In the genomic region with DNA sequence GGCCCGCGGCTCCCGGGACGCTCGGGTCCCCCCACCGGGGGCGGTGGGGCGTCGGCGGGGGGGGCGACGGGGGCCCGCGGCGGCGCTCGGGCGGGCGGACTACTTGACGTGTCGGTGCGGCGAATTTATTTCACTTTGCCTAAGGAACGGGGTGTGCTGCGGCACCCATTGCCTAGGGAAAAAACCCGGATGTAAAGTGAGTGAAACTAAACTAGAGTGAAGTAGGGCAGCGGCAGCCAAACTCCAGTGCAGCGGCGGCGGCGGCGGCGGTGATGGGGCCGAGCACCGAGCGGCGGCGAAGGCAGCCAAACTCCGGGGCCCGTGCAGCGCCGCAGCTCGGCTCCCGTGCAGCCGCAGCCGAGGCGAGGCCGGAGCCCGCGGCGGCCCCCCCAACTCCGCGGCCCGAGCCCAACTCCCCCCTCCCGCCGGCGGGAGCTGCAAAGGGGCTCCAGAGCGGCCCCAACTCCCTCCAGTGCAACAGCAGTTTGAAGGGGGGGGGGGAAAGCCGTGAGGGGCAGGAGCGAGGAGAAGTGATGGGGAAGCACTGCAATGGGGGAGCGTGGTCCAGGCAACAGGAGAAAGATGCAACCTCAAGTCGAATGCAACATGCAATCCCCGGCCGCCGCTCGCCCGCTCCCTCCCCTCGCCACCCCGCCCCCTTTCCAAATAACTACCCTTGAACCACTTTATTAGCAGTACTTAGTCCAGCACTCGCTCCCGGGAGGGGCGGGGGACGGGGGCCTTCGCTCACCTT, we compare ENCODE assay signal across 8 cellular contexts. TPM values are rescaled to one million over a fixed set of nuclear protein-coding genes. Genes with fewer than 3 reads are reported as not detected.
A peak's percentile ranks its signal among the peaks of the same experiment; 100 is the strongest.
DNase-seq lines count a peak whose midpoint lies in the region; TF ChIP-seq lines count a peak whose summit lies in the region.

No MANE protein-coding gene starts in this region.

- peak overlapping the region; percentile 94 for H3K9ac ChIP-seq in ES-I3 (ENCODE audit: low read depth, low read length)

- no peak for TF ChIP-seq EP300 in suprapubic skin (IDR thresholded peaks at IDR 0.05)

- DNase-seq in H7 (peak; percentile 81), M059J (ENCODE audit: low read depth) (peak; percentile 87), SIG-M5 treated with dmso at 0.1 percent for 504 hours (lab: John Stamatoyannopoulos, UW; ENCODE audit: unreplicated experiment) (peak; percentile 83), germinal center (ENCODE audit: low spot score) (peak; percentile 72), nucleus accumbens (lab: John Stamatoyannopoulos, UW) (peak in 52 of 56 donors; percentile 42 to 93 (median 80)), suprapubic skin (ENCODE audit: low spot score in 2 of 2) (peak; percentile 84 to 88)
- peak; percentile 77 for DNase-seq in activated naive CD4-positive, alpha-beta T cell treated with Interleukin-2 at 50 U/mL for 16 hours

- H3K4me3 ChIP-seq in H7 (ENCODE audit: insufficient read depth, low read depth, low read length) (peak overlapping the region; percentile 64), suprapubic skin (peak overlapping the region; percentile 95)

- WGBS in suprapubic skin: 2% methylated on average over 27 of the region's 74 CpGs

- TF ChIP-seq POLR2A in suprapubic skin (IDR thresholded peaks at IDR 0.05): no peak

- H3K27me3 ChIP-seq in H7 (ENCODE audit: control insufficient read depth, insufficient read depth, low read length) (no peaks in the 10 kb centered on the region), suprapubic skin (no peaks in the 10 kb centered on the region)

- no peak for TF ChIP-seq CTCF in suprapubic skin (IDR thresholded peaks at IDR 0.05)

- H3K36me3 ChIP-seq in ES-I3 (ENCODE audit: insufficient read depth, low read length) (no peaks in the 10 kb centered on the region), H7 (replicated peaks; ENCODE audit: control insufficient read depth, insufficient read depth, low read length) (no peaks in the 10 kb centered on the region), suprapubic skin (no peaks in the 10 kb centered on the region)

- H3K9me3 ChIP-seq in ES-I3 (ENCODE audit: control insufficient read depth, insufficient read depth, low read length) (no peaks in the 10 kb centered on the region), suprapubic skin (no peaks in the 10 kb centered on the region)

- H3K4me1 ChIP-seq in ES-I3 (ENCODE audit: insufficient read depth, low read length) (no peaks in the 10 kb centered on the region; the same call in 1 of the 2 replicates), suprapubic skin (peaks cover 28% of the 10 kb centered on the region)

- peak overlapping the region; percentile 96 for H3K27ac ChIP-seq in suprapubic skin

RNA-seq across cellular contexts. Expression of a gene that starts 0.6 kb away (rescaled TPM):
- 10.1 and 17.6 TPM in 2 replicates for total RNA-seq in H7 (2014; rRNA removed; shearing (Covaris generic))
- 10.6 and 19.7 TPM in 2 replicates for total RNA-seq in M059J (2014; rRNA removed; shearing (Covaris generic))
- 10 to 100 TPM; 15.1 to 89.2 (median 26.6) TPM for total RNA-seq in suprapubic skin

Comparison
In these comparisons a context has a peak if more than half of its experiments do, and no peak if none do; other contexts are left out.
1. Peak in every context shown above with its lines: DNase-seq, H3K4me3 ChIP-seq and H3K27ac ChIP-seq.